ENCODE assay signal across 14 cellular contexts in the genomic region with DNA sequence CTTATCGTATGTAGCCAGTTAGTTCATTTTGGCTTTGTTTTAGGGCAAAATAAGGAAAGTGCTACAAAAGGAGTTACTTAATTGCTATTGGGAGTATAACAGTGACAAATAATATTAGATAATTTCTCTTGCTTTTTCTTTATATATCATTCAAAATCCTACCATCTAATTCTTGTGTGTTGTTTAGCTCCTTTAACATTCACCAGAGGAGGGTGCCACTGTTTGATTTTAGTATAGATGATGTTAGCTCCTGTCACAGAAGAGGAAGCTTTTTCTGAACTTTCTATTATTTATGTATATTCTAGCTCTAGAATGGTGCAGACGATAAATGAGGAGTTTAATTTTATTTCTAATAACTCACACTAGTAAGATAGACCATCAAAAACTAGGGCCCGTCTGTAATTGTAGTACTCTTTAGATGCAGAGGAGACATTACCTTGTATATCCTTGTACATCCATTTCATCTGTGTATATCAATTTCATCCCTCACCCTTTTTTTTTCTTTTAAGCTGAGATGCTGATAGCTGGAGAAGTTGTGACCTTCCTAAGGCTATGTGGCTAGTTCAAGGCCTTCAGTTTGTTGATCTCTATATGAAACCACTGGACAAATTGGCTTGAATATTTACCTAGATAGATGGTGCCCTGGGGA. TPM values are rescaled to one million over a fixed set of nuclear protein-coding genes. Genes with fewer than 3 reads are reported as not detected.
DNase-seq lines count a peak whose midpoint lies in the region; ATAC-seq, FAIRE-seq and TF ChIP-seq lines count a peak whose summit lies in the region.
"Had no signal": no experiment of that assay in that cellular context is flagged by ENCODE, and none has a peak within 500 bp of the region (broad histone marks: within the 10 kb centered on the region; RNA-seq: fewer than 3 reads in every experiment).

No MANE protein-coding gene starts in this region.

- H3K79me2 ChIP-seq in GM23338 (replicated peaks; ENCODE audit: insufficient read depth), result peaks cover 55% of the 10 kb centered on the region

- POLR2A ChIA-PET in Panc1 (lab: Charles Lee), result no interaction called here

- H3K9me3 Mint-ChIP-seq in GM23338, result no peaks in the 10 kb centered on the region
- H3K9me3 Mint-ChIP-seq: stimulated activated naive CD8-positive, alpha-beta T cell treated with anti-CD3 and anti-CD28 coated beads, Interleukin-15, amount 100 ng/mL, for 72 hours had no signal

- ATAC-seq in GM23338 (no peak), Panc1 (no peak)
- ATAC-seq: stimulated activated naive CD8-positive, alpha-beta T cell treated with anti-CD3 and anti-CD28 coated beads, Interleukin-15, amount 100 ng/mL, for 72 hours had no signal

- no peak overlapping the region for H3K9ac ChIP-seq in kidney (ENCODE audit: low read length in 2 of 2)

- FAIRE-seq in kidney (lab: Jason Lieb, UNC) (no peak), GM12892 (lab: Jason Lieb, UNC) (no peak)

- H3K27ac ChIP-seq in GM23338 (ENCODE audit: low read depth) (no peak overlapping the region), Panc1 (ENCODE audit: low read length) (no peak overlapping the region), kidney (ENCODE audit: low read depth in 2 of 2, low read length in 2 of 2) (no peak overlapping the region), brain microvascular endothelial cell (no peak overlapping the region)
- H3K27ac ChIP-seq: prostate gland had no signal

- H3K36me3 Mint-ChIP-seq in GM23338 (ENCODE audit: low read depth), result peaks cover 2% of the 10 kb centered on the region; the same call in 1 of the 3 replicates

- no peak overlapping the region for H3K27ac Mint-ChIP-seq in GM23338
- H3K27ac Mint-ChIP-seq: stimulated activated naive CD8-positive, alpha-beta T cell treated with anti-CD3 and anti-CD28 coated beads, Interleukin-15, amount 100 ng/mL, for 72 hours had no signal

- no peaks in the 10 kb centered on the region for H3K9me2 ChIP-seq in GM23338 (ENCODE audit: insufficient read depth)

- no peaks in the 10 kb centered on the region for H3K36me3 ChIP-seq in GM23338 (ENCODE audit: insufficient read depth)
- no peaks in the 10 kb centered on the region for H3K36me3 ChIP-seq in Panc1 (ENCODE audit: control insufficient read depth, insufficient read depth, low read length)
- no peaks in the 10 kb centered on the region for H3K36me3 ChIP-seq in kidney (ENCODE audit: control insufficient read depth in 1 of 2, insufficient read depth in 2 of 2, low read length in 2 of 2)
- H3K36me3 ChIP-seq in brain microvascular endothelial cell (replicated peaks), result no peaks in the 10 kb centered on the region
- H3K36me3 ChIP-seq: prostate gland had no signal

- CTCF ChIA-PET in Panc1 (lab: Charles Lee), result interaction anchor here (0.7 kb wide), 1 partner anchor 103 kb away, joined by 3 read pairs; no protein-coding TSS in a partner anchor

- TF ChIP-seq POLR2A in GM12892 (IDR thresholded peaks at IDR 0.05; ENCODE audit: low read depth, low read length), result no peak

- H3K4me3 ChIP-seq in GM23338, result peak overlapping the region; percentile 86; the same call in 1 of the 2 replicates
- H3K4me3 ChIP-seq in Panc1 (ENCODE audit: low read depth in 2 of 2, low read length in 2 of 2), result no peak overlapping the region
- H3K4me3 ChIP-seq in kidney (ENCODE audit: low read length in 2 of 2), result peak overlapping the region in 1 of 2 donors; percentile 10
- H3K4me3 ChIP-seq in brain microvascular endothelial cell (ENCODE audit: low read depth, low read length), result no peak overlapping the region
- H3K4me3 ChIP-seq: prostate gland had no signal

- peaks cover 31% of the 10 kb centered on the region for H3K27me3 Mint-ChIP-seq in GM23338 (ENCODE audit: insufficient read depth, low read depth, poor library complexity)

- TF ChIP-seq CTCF in GM23338 (conservative IDR thresholded peaks at IDR 0.05; ENCODE audit: low read depth in 2 of 2) (no peak), Panc1 (IDR thresholded peaks at IDR 0.05) (peak; percentile 39; the same call in 1 of the 2 replicates), kidney (IDR thresholded peaks at IDR 0.05; ENCODE audit: borderline replicate concordance, extremely low read depth, insufficient read depth) (peak; percentile 0), brain microvascular endothelial cell (IDR thresholded peaks at IDR 0.05; ENCODE audit: low read depth, low read length, missing control alignments) (no peak)

- no peak overlapping the region for H3K4me3 Mint-ChIP-seq in GM23338
- H3K4me3 Mint-ChIP-seq: stimulated activated naive CD8-positive, alpha-beta T cell treated with anti-CD3 and anti-CD28 coated beads, Interleukin-15, amount 100 ng/mL, for 72 hours had no signal

- H2AFZ ChIP-seq in GM23338, result no peak overlapping the region

- peaks cover 34% of the 10 kb centered on the region for H3K27me3 ChIP-seq in GM23338 (ENCODE audit: insufficient read depth)
- no peaks in the 10 kb centered on the region for H3K27me3 ChIP-seq in Panc1 (ENCODE audit: control insufficient read depth, insufficient read depth, low read length)
- H3K27me3 ChIP-seq in brain microvascular endothelial cell (replicated peaks), result no peaks in the 10 kb centered on the region

- peak overlapping the region; percentile 63 for H3K4me2 ChIP-seq in GM23338

- BruUV-seq in Panc1 (replicated peaks; lab: Mats Ljungman, UMichigan), result no TSS peak

- DNase-seq in AML-193 (lab: John Stamatoyannopoulos, UW), result peak; percentile 66 to 74
- DNase-seq in GM23338 (ENCODE audit: low spot score), result no peak
- no peak for DNase-seq in Panc1 (ENCODE audit: low read depth, low spot score)
- no peak for DNase-seq in kidney
- no peak for DNase-seq in stimulated activated CD8-positive, alpha-beta memory T cell treated with anti-CD3 and anti-CD28 coated beads, Interleukin-4, amount 100 ng/mL, for 48 hours
- DNase-seq in brain microvascular endothelial cell, result no peak
- DNase-seq in nucleus accumbens (lab: John Stamatoyannopoulos, UW), result no peak
- no peak for DNase-seq in GM12892 (ENCODE audit: insufficient read length)
- DNase-seq: activated CD4-positive, alpha-beta T cell treated with anti-CD3 and anti-CD28 coated beads, Interleukin-2, amount 50 U/mL, for 48 hours; H7; NCI-H1417 treated with DMSO at 0.1 percent for 48 hours; stimulated activated CD4-positive, alpha-beta T cell treated with anti-CD3 and anti-CD28 coated beads, Interleukin-4, amount 100 ng/mL, for 4 hours; stimulated activated naive CD8-positive, alpha-beta T cell treated with anti-CD3 and anti-CD28 coated beads, Interleukin-15, amount 100 ng/mL, for 72 hours had no signal

- H4K20me1 ChIP-seq in GM23338 (replicated peaks; ENCODE audit: insufficient read depth), result 0 out of 2 replicates have a peak, but pooled peaks cover 3% of the 10 kb centered on the region

- H3K4me1 ChIP-seq in GM23338 (ENCODE audit: insufficient read depth) (peaks cover 18% of the 10 kb centered on the region; the same call in 1 of the 2 replicates), Panc1 (ENCODE audit: control insufficient read depth, insufficient read depth, low read length) (peaks cover 22% of the 10 kb centered on the region), kidney (ENCODE audit: control insufficient read depth in 1 of 2, insufficient read depth in 1 of 2, low read depth in 1 of 2, low read length in 2 of 2) (peaks cover 4 to 6% of the 10 kb centered on the region in 2 donors)

- intact Hi-C loops in Panc1 (cut with micrococcal nuclease; ENCODE audit: unreplicated experiment) (loop anchor here (10.0 kb wide), 1 partner anchor 176 kb away; no protein-coding TSS in a partner anchor), kidney (cut with DNase I) (no loop called here)

- no peaks in the 10 kb centered on the region for H3F3A ChIP-seq in GM23338 (replicated peaks; ENCODE audit: low read depth)

- H3K9me3 ChIP-seq in Panc1 (ENCODE audit: control insufficient read depth, insufficient read depth, low read depth, low read length), result no peaks in the 10 kb centered on the region
- H3K9me3 ChIP-seq in kidney (ENCODE audit: control insufficient read depth in 1 of 2, low read length in 2 of 2), result no peaks in the 10 kb centered on the region
- H3K9me3 ChIP-seq: prostate gland had no signal

- H3K4me1 Mint-ChIP-seq in GM23338, result peaks cover 29% of the 10 kb centered on the region

- in situ Hi-C loops in Panc1 (cut with HindIII; ENCODE audit: low pct_unique_long_range_greater_than_20kb, low sequenced_read_pairs), result no loop called here
- in situ Hi-C loops in brain microvascular endothelial cell (cut with HindIII; ENCODE audit: low pct_ligation_motif_present, low sequenced_read_pairs), result no loop called here

TF ChIP-seq in GM23338, 12 proteins besides CTCF, POLR2A, EP300 and RAD21 (continues in another document):
- no peak for TF ChIP-seq ETS1 (IDR thresholded peaks at IDR 0.05)
- no peak for TF ChIP-seq ZNF114 (CRISPR knock-in tag; IDR thresholded peaks at IDR 0.05)
- TF ChIP-seq EZH2 (IDR thresholded peaks at IDR 0.05; ENCODE audit: low read depth, unreplicated experiment), result no peak

RNA-seq across cellular contexts. Expression of gene PPM1L, which starts 3.0 kb away (rescaled TPM):
- total RNA-seq in GM23338 (2014; rRNA removed; shearing (Covaris generic)), result 20.9 and 26.4 TPM in 2 replicates
- polyA plus RNA-seq in GM23338 (2016; fragmentation: Nextera tagmentation; extraction: Ambion mirVana) (2.9 and 3.9 TPM in 2 replicates), kidney (ENCODE audit: insufficient read depth, low read depth, low replicate concordance) (2.8 TPM)
- total RNA-seq in Panc1 (2021; ENCODE audit: unreplicated experiment) (23.8 TPM), kidney (13.8 TPM)
- polyA plus RNA-seq in Panc1 (2012; ENCODE audit: insufficient read length), result 8.3 TPM
- polyA plus RNA-seq in GM12892 (2012; ENCODE audit: missing spikeins), result 0.23 TPM

Comparison
In these comparisons a context has a peak if more than half of its experiments do, and no peak if none do; other contexts are left out.
1. DNase-seq: peak in AML-193 (2 of 2); none in GM23338 (single experiment), Panc1 (single experiment), kidney (single experiment), stimulated activated CD8-positive, alpha-beta memory T cell treated with anti-CD3 and anti-CD28 coated beads, Interleukin-4, amount 100 ng/mL, for 48 hours (single experiment), brain microvascular endothelial cell (single experiment), nucleus accumbens (0 of 56) and GM12892 (single experiment).
2. CTCF ChIP-seq: peak in Panc1 (single experiment) and kidney (single experiment); none in GM23338 (0 of 2) and brain microvascular endothelial cell (single experiment).